ENCODE assay signal across 24 cellular contexts in genomic region chr10:130769146-130770017, GRCh38.
"Had no signal": no experiment of that assay in that cellular context is flagged by ENCODE, and none has a peak within 500 bp of the region (broad histone marks: within the 10 kb centered on the region; RNA-seq: fewer than 3 reads in every experiment).

No MANE protein-coding gene starts in this region.

- ATAC-seq: esophagus mucosa, gastrocnemius medialis, left colon, left ventricle myocardium superior, lower lobe of right lung, mucosa of descending colon, pancreas had no signal

- H3K4me1 ChIP-seq: colonic mucosa, gastrocnemius medialis, lower lobe of right lung, pancreas, right lobe of liver, testis, tibial artery had no signal

- H3K36me3 ChIP-seq: colonic mucosa, gastrocnemius medialis, lower lobe of right lung, neutrophil, pancreas, right lobe of liver, tibial artery had no signal

- DNase-seq: colonic mucosa; effector CD8-positive, alpha-beta T cell; endodermal cell; foreskin fibroblast; kidney glomerular epithelial cell; left colon; left ventricle myocardium superior; lower lobe of right lung; naive B cell; nephron progenitor cell; right lobe of liver; stimulated activated CD4-positive, alpha-beta T cell treated with anti-CD3 and anti-CD28 coated beads, Interleukin-2, amount 100 ng/mL, for 24 hours; stimulated activated CD4-positive, alpha-beta T cell treated with anti-CD3 and anti-CD28 coated beads, Interleukin-4, amount 100 ng/mL, for 24 hours; stimulated activated naive CD4-positive, alpha-beta T cell treated with Interleukin-2 at 50 U/mL for 16 hours; substantia nigra; testis had no signal

- H3K27ac ChIP-seq: colonic mucosa, epithelial cell of prostate, gastrocnemius medialis, lower lobe of right lung, neutrophil, pancreas, right lobe of liver, testis, tibial artery had no signal

- H3K4me3 ChIP-seq: colonic mucosa, gastrocnemius medialis, lower lobe of right lung, mucosa of descending colon, pancreas, right lobe of liver, smooth muscle cell, testis, tibial artery had no signal

- H3K9me3 ChIP-seq: colonic mucosa, gastrocnemius medialis, lower lobe of right lung, neutrophil, pancreas, right lobe of liver, testis had no signal

- H3K27me3 ChIP-seq: colonic mucosa, right lobe of liver, testis had no signal
